In genomic region chr6:150004783-150005717, GRCh38 we compare ENCODE assay signal across 8 cellular contexts. TPM values are rescaled to one million over a fixed set of nuclear protein-coding genes. Genes with fewer than 3 reads are reported as not detected.
DNase-seq lines count a peak whose midpoint lies in the region; ATAC-seq and TF ChIP-seq lines count a peak whose summit lies in the region.

No MANE protein-coding gene starts in this region.

- DNase-seq in ACHN (peak; percentile 92), NCI-H2227 (lab: John Stamatoyannopoulos, UW; ENCODE audit: unreplicated experiment) (peak; percentile 92), WTC11 (ENCODE audit: low spot score) (peak; percentile 98), cardiac fibroblast (ENCODE audit: low read depth in 2 of 2) (peak; percentile 83 to 88), inferior parietal cortex (ENCODE audit: extremely low spot score) (peak; percentile 76), smooth muscle cell of the brain vasculature (ENCODE audit: low read depth, low spot score) (peak; percentile 58)

- H3K27ac Mint-ChIP-seq in WTC11: no peak overlapping the region; the same call in 1 of the 2 replicates

- CTCF ChIA-PET in WTC11 (lab: Charles Lee): interaction anchor here (1.2 to 1.3 kb wide), 2 partner anchors 12 to 66 kb away, joined by 4 to 8 read pairs; no protein-coding TSS in a partner anchor

- H3K9me3 Mint-ChIP-seq in WTC11: no peaks in the 10 kb centered on the region

- POLR2A ChIA-PET in WTC11 (lab: Charles Lee): no interaction called here

- no peak for TF ChIP-seq CTCF in WTC11 (IDR thresholded peaks at IDR 0.05)
- peak; percentile 31 for TF ChIP-seq CTCF in cardiac fibroblast (IDR thresholded peaks at IDR 0.05; ENCODE audit: low read depth, low read length)

- peaks cover 11% of the 10 kb centered on the region for H3K4me1 Mint-ChIP-seq in WTC11

- H3K36me3 Mint-ChIP-seq in WTC11: no peaks in the 10 kb centered on the region

- H3K4me3 ChIP-seq in cardiac fibroblast (replicated peaks in 1 of 2; ENCODE audit: low read depth in 2 of 2, low read length in 2 of 2): peak overlapping the region; percentile 72 to 75

- in situ Hi-C loops in ACHN (cut with HindIII; ENCODE audit: low pct_ligation_motif_present, low pct_unique_long_range_greater_than_20kb, low sequenced_read_pairs): no loop called here

- peaks cover 94% of the 10 kb centered on the region for H3K27me3 Mint-ChIP-seq in WTC11 (ENCODE audit: low read depth)

- peak overlapping the region; percentile 88 for H3K4me3 Mint-ChIP-seq in WTC11

- ATAC-seq in GM18867 (IDR thresholded peaks at IDR 0.05; ENCODE audit: unreplicated experiment): peak; percentile 79
- ATAC-seq in HG03108 (IDR thresholded peaks at IDR 0.05; ENCODE audit: unreplicated experiment): peak; percentile 80
- peak; percentile 97 for ATAC-seq in WTC11

TF ChIP-seq in WTC11, 78 proteins besides CTCF, POLR2A, EP300 and RAD21 (continues in another document):
- TF ChIP-seq CREM (CRISPR knock-in tag; IDR thresholded peaks at IDR 0.05): 0 out of 2 replicates have a peak, but pooled peaks have one; percentile 23
- TF ChIP-seq HMGA2 (CRISPR knock-in tag; IDR thresholded peaks at IDR 0.05): peak; percentile 20; the same call in 1 of the 2 replicates
- TF ChIP-seq TP53 (CRISPR knock-in tag; IDR thresholded peaks at IDR 0.05): no peak
- TF ChIP-seq USF1 (CRISPR knock-in tag; IDR thresholded peaks at IDR 0.05): peak; percentile 96
- TF ChIP-seq NFATC4 (CRISPR knock-in tag; IDR thresholded peaks at IDR 0.05): no peak
- TF ChIP-seq NR1H2 (CRISPR knock-in tag; IDR thresholded peaks at IDR 0.05): no peak
- TF ChIP-seq ZNF281 (CRISPR knock-in tag; IDR thresholded peaks at IDR 0.05): peak; percentile 49; the same call in 1 of the 2 replicates
- peak; percentile 82 for TF ChIP-seq SP1 (CRISPR knock-in tag; conservative IDR thresholded peaks at IDR 0.05)
- 0 out of 2 replicates have a peak, but pooled peaks have one; percentile 25 for TF ChIP-seq KAT7 (CRISPR knock-in tag; IDR thresholded peaks at IDR 0.05; ENCODE audit: borderline replicate concordance)
- 0 out of 2 replicates have a peak, but pooled peaks have one; percentile 34 for TF ChIP-seq ZBTB43 (CRISPR knock-in tag; IDR thresholded peaks at IDR 0.05)
- TF ChIP-seq EMX1 (CRISPR knock-in tag; IDR thresholded peaks at IDR 0.05): no peak
- TF ChIP-seq ARID4B (CRISPR knock-in tag; IDR thresholded peaks at IDR 0.05; ENCODE audit: borderline replicate concordance): no peak; the same call in 1 of the 2 replicates
- TF ChIP-seq ZNF232 (CRISPR knock-in tag; IDR thresholded peaks at IDR 0.05): peak; percentile 83; the same call in 1 of the 2 replicates
- TF ChIP-seq USF2 (CRISPR knock-in tag; IDR thresholded peaks at IDR 0.05): peak; percentile 98
- TF ChIP-seq HMGXB4 (CRISPR knock-in tag; IDR thresholded peaks at IDR 0.05): peak; percentile 65; the same call in 1 of the 2 replicates
- no peak for TF ChIP-seq JUN (CRISPR knock-in tag; IDR thresholded peaks at IDR 0.05)
- TF ChIP-seq FOXK1 (CRISPR knock-in tag; IDR thresholded peaks at IDR 0.05): peak; percentile 43; the same call in 1 of the 2 replicates
- TF ChIP-seq IRF2 (CRISPR knock-in tag; IDR thresholded peaks at IDR 0.05; ENCODE audit: borderline replicate concordance, low read depth): no peak
- 0 out of 2 replicates have a peak, but pooled peaks have one; percentile 25 for TF ChIP-seq MYBL2 (CRISPR knock-in tag; IDR thresholded peaks at IDR 0.05)
- no peak for TF ChIP-seq SMAD4 (CRISPR knock-in tag; IDR thresholded peaks at IDR 0.05)
- no peak for TF ChIP-seq OVOL2 (CRISPR knock-in tag; IDR thresholded peaks at IDR 0.05; ENCODE audit: borderline replicate concordance)

RNA-seq across cellular contexts. Expression of gene RAET1L, which starts 20.3 kb away (rescaled TPM):
- total RNA-seq in WTC11 (2021): not detected in 3 replicates

RNA-seq across cellular contexts. Expression of gene ULBP1, which starts 41.3 kb away (rescaled TPM):
- total RNA-seq in WTC11 (2021): 0.64 to 0.81 TPM (median 0.64 TPM) in 3 replicates

Comparison
In these comparisons a context has a peak if more than half of its experiments do, and no peak if none do; other contexts are left out.
1. Peak in every context shown above with its lines: DNase-seq, ATAC-seq and H3K4me3 ChIP-seq.